Comparison of ENCODE assay signal across 12 cellular contexts in the genomic region with DNA sequence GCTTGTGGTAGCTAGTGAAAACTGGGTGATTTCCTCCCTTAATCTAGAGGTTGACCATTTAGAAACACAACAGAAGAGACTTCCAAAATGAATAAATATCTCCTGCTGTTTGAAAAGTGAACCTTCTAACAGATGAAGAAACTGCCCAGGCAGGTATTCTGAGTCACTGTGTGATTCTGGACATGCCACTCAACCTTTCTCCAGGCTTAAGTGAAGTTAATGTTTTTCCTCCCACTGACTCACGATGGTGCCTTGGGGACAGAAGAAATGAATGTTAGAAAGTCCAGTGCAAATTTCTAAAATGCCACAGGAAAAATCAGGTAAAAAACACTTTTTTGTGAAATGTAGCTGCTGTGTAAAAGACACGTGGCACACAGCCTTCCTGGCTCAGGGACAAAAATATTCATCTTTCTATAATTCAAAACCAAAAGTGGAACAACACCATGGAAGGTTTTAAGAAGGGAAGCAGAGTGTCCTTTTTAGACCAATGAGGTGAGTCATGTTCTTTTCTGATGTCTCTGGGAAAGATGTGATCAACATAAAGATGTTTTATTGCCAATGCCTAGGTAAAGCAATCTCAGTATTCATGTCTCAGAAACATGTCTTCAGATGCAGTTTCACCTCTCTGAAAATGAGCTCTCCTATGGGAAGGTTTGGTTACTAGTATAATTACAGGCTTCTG. TPM values are rescaled to one million over a fixed set of nuclear protein-coding genes. Genes with fewer than 3 reads are reported as not detected.
DNase-seq lines count a peak whose midpoint lies in the region; ATAC-seq and TF ChIP-seq lines count a peak whose summit lies in the region.
"Had no signal": no experiment of that assay in that cellular context is flagged by ENCODE, and none has a peak within 500 bp of the region (broad histone marks: within the 10 kb centered on the region; RNA-seq: fewer than 3 reads in every experiment).

No MANE protein-coding gene starts in this region.

- H3K27me3 Mint-ChIP-seq in Calu3 (ENCODE audit: unreplicated experiment): no peaks in the 10 kb centered on the region
- peaks cover 5 to 7% of the 10 kb centered on the region in 2 donors for H3K27me3 Mint-ChIP-seq in natural killer cell treated with Interleukin-12 subunit alpha and Interleukin-12 subunit beta and Interleukin-15 and Interleukin-18, amount 100 ng/mL, for 72 hours

- peak overlapping the region; percentile 39 for H3K27ac Mint-ChIP-seq in Calu3 (ENCODE audit: unreplicated experiment)
- H3K27ac Mint-ChIP-seq in natural killer cell treated with Interleukin-12 subunit alpha and Interleukin-12 subunit beta and Interleukin-15 and Interleukin-18, amount 100 ng/mL, for 72 hours: no peak overlapping the region
- H3K27ac Mint-ChIP-seq: mesothelial cell of epicardium had no signal

- H3K4me1 ChIP-seq in prostate gland (replicated peaks): no peaks in the 10 kb centered on the region

- no peak overlapping the region for H3K4me3 Mint-ChIP-seq in Calu3 (ENCODE audit: low read depth, unreplicated experiment)
- H3K4me3 Mint-ChIP-seq in natural killer cell treated with Interleukin-12 subunit alpha and Interleukin-12 subunit beta and Interleukin-15 and Interleukin-18, amount 100 ng/mL, for 72 hours: no peak overlapping the region
- H3K4me3 Mint-ChIP-seq: mesothelial cell of epicardium had no signal

- peak; percentile 38 for DNase-seq in Calu3
- DNase-seq in RPMI8226: peak; percentile 13
- peak; percentile 56 for DNase-seq in kidney glomerular epithelial cell (lab: John Stamatoyannopoulos, UW)
- no peak for DNase-seq in natural killer cell treated with Interleukin-12 subunit alpha and Interleukin-12 subunit beta and Interleukin-15 and Interleukin-18, amount 100 ng/mL, for 72 hours (ENCODE audit: low spot score)
- DNase-seq in prostate gland (ENCODE audit: low spot score): no peak
- DNase-seq in stimulated activated CD4-positive, alpha-beta T cell treated with anti-CD3 and anti-CD28 coated beads, Interleukin-15, amount 100 ng/mL, for 24 hours: no peak
- DNase-seq: cerebellar nuclear complex, NCI-H1694, sigmoid colon had no signal

- no peak for TF ChIP-seq POLR2A in prostate gland (IDR thresholded peaks at IDR 0.05)

- intact Hi-C loops in Calu3 (cut with micrococcal nuclease; ENCODE audit: unreplicated experiment) (no loop called here), prostate gland (cut with DNase I) (no loop called here)

- peak; percentile 57 for ATAC-seq in GM19463 (IDR thresholded peaks at IDR 0.05; ENCODE audit: unreplicated experiment)
- no peak for ATAC-seq in natural killer cell treated with Interleukin-12 subunit alpha and Interleukin-12 subunit beta and Interleukin-15 and Interleukin-18, amount 100 ng/mL, for 72 hours
- ATAC-seq in GM19455 (IDR thresholded peaks at IDR 0.05; ENCODE audit: unreplicated experiment): no peak

- no peak overlapping the region for H3K27ac ChIP-seq in prostate gland

- H3K27me3 ChIP-seq in prostate gland (replicated peaks; ENCODE audit: insufficient read depth): no peaks in the 10 kb centered on the region
- H3K27me3 ChIP-seq: sigmoid colon had no signal

- 72% methylated on average over 2 of the region's 2 CpGs for WGBS in prostate gland

- H3K4me1 Mint-ChIP-seq in Calu3 (ENCODE audit: low read depth, unreplicated experiment): peaks cover 9% of the 10 kb centered on the region
- H3K4me1 Mint-ChIP-seq in natural killer cell treated with Interleukin-12 subunit alpha and Interleukin-12 subunit beta and Interleukin-15 and Interleukin-18, amount 100 ng/mL, for 72 hours (ENCODE audit: low read depth in 2 of 2): peaks cover 0 to 8% of the 10 kb centered on the region in 2 donors

- no peak overlapping the region for H3K4me3 ChIP-seq in prostate gland
- H3K4me3 ChIP-seq: sigmoid colon had no signal

- no TSS peak for BruUV-seq in Calu3 (replicated peaks; lab: Mats Ljungman, UMichigan)

- no peaks in the 10 kb centered on the region for H3K36me3 ChIP-seq in prostate gland
- H3K36me3 ChIP-seq: sigmoid colon had no signal

- H3K9me3 Mint-ChIP-seq in Calu3 (ENCODE audit: low read depth, unreplicated experiment): no peaks in the 10 kb centered on the region
- no peaks in the 10 kb centered on the region for H3K9me3 Mint-ChIP-seq in natural killer cell treated with Interleukin-12 subunit alpha and Interleukin-12 subunit beta and Interleukin-15 and Interleukin-18, amount 100 ng/mL, for 72 hours
- H3K9me3 Mint-ChIP-seq: mesothelial cell of epicardium had no signal

- CTCF ChIA-PET in Calu3 (lab: Charles Lee): no interaction called here

- peaks cover 5% of the 10 kb centered on the region for H3K36me3 Mint-ChIP-seq in Calu3 (ENCODE audit: insufficient read depth, unreplicated experiment)
- no peaks in the 10 kb centered on the region for H3K36me3 Mint-ChIP-seq in natural killer cell treated with Interleukin-12 subunit alpha and Interleukin-12 subunit beta and Interleukin-15 and Interleukin-18, amount 100 ng/mL, for 72 hours
- H3K36me3 Mint-ChIP-seq: mesothelial cell of epicardium had no signal

- H3K9me3 ChIP-seq in prostate gland: no peaks in the 10 kb centered on the region
- H3K9me3 ChIP-seq: sigmoid colon had no signal

- no peak for TF ChIP-seq CTCF in Calu3 (IDR thresholded peaks at IDR 0.05; ENCODE audit: unreplicated experiment)
- TF ChIP-seq CTCF in prostate gland (IDR thresholded peaks at IDR 0.05): peak in 1 of 4 experiments; percentile 6

RNA-seq across cellular contexts. Expression of a gene that starts 9.1 kb away (rescaled TPM):
- total RNA-seq in Calu3 (2022) (not detected in 2 replicates), prostate gland (1 to 10 TPM in 1 of 2 donors, under 1 TPM in 1; 0.18 to 5.2 TPM)
- total RNA-seq in natural killer cell treated with Interleukin-12 subunit alpha and Interleukin-12 subunit beta and Interleukin-15 and Interleukin-18, amount 100 ng/mL, for 72 hours: not detected
- total RNA-seq: mesothelial cell of epicardium had no signal

RNA-seq across cellular contexts. Expression of a gene that starts 34.3 kb away (rescaled TPM):
- total RNA-seq in Calu3 (2022) (344 and 410 TPM in 2 replicates), prostate gland (100 to 1,000 TPM; 264 to 274 TPM)
- total RNA-seq in natural killer cell treated with Interleukin-12 subunit alpha and Interleukin-12 subunit beta and Interleukin-15 and Interleukin-18, amount 100 ng/mL, for 72 hours: 100 to 1,000 TPM; 302 to 423 TPM

Comparison
In these comparisons a context has a peak if more than half of its experiments do, and no peak if none do; other contexts are left out.
1. DNase-seq: peak in Calu3 (single experiment), RPMI8226 (single experiment) and kidney glomerular epithelial cell (single experiment); none in natural killer cell treated with Interleukin-12 subunit alpha and Interleukin-12 subunit beta and Interleukin-15 and Interleukin-18, amount 100 ng/mL, for 72 hours (single experiment), prostate gland (single experiment) and stimulated activated CD4-positive, alpha-beta T cell treated with anti-CD3 and anti-CD28 coated beads, Interleukin-15, amount 100 ng/mL, for 24 hours (single experiment).